Comparison of ENCODE assay signal across 12 cellular contexts in the genomic region with DNA sequence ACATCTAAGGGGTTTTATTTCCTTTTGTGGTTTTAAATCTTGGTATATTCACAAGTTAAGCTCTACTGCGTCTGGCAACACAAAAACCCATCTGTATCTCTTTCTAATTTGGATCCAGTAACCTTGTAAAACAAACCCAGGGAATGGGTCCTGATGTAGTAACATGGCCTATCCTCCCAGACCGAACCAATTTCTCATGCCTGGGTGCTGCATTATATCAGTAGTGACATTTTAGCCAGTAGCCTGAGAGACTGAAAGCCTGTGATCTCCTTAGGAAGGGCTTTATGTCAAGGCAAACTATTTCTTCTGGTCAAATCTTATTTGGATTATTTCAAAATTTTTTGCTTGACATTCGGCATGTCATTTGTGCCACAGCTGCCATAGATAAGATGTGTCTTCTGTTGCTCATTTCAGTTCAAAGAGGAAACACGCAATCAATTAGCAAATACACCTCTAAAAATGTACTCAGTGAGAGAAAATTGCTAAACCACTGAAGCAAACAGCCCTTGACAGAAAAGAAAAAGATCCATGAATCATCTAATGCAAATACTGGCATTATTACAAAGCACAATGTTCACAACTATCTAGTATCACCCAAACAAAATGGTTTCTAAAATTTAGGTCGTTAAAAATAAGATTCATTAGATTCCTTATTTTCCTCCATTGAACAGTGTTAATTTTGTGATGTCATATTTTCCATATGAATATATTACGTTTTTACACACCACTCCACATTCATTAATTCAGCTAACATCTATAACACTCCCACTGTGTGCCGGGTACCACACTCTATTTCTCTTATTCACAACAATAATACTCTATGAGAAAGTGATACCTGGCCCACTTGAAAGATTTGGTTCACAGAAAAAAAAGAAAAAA. TPM values are rescaled to one million over a fixed set of nuclear protein-coding genes. Genes with fewer than 3 reads are reported as not detected.
DNase-seq lines count a peak whose midpoint lies in the region; ATAC-seq, FAIRE-seq and TF ChIP-seq lines count a peak whose summit lies in the region.
"Had no signal": no experiment of that assay in that cellular context is flagged by ENCODE, and none has a peak within 500 bp of the region (broad histone marks: within the 10 kb centered on the region; RNA-seq: fewer than 3 reads in every experiment).

No MANE protein-coding gene starts in this region.

- H3K36me3 ChIP-seq in adipocyte (ENCODE audit: control insufficient read depth, insufficient read depth, low read length, severe bottlenecking) (no peaks in the 10 kb centered on the region), lower lobe of right lung (no peaks in the 10 kb centered on the region)

- peak overlapping the region; percentile 18 for H3K4me3 ChIP-seq in adipocyte (ENCODE audit: low read length)
- H3K4me3 ChIP-seq in lower lobe of right lung: no peak overlapping the region

- no peak overlapping the region for H3K9ac ChIP-seq in adipocyte (ENCODE audit: low read length)

- no peak for ATAC-seq in lower lobe of right lung
- ATAC-seq: naive thymus-derived CD4-positive, alpha-beta T cell had no signal

- no peak for FAIRE-seq in frontal cortex (lab: Jason Lieb, UNC)

- H3K27ac ChIP-seq in lower lobe of right lung: peak overlapping the region; percentile 12

- H3K27me3 ChIP-seq in adipocyte (replicated peaks; ENCODE audit: control insufficient read depth, insufficient read depth, low read length) (no peaks in the 10 kb centered on the region), lower lobe of right lung (ENCODE audit: low read depth) (no peaks in the 10 kb centered on the region)

- TF ChIP-seq CTCF in lower lobe of right lung (IDR thresholded peaks at IDR 0.05): no peak

- intact Hi-C loops in lower lobe of right lung (cut with DNase I): no loop called here

- H3K4me1 ChIP-seq in adipocyte (ENCODE audit: control insufficient read depth, insufficient read depth, low read length): peaks cover 49% of the 10 kb centered on the region
- peaks cover 82% of the 10 kb centered on the region for H3K4me1 ChIP-seq in lower lobe of right lung

- DNase-seq in AML-193 (lab: John Stamatoyannopoulos, UW) (peak; percentile 19 to 48), HT1080 (ENCODE audit: low read depth) (peak; percentile 17), adipocyte (ENCODE audit: low read depth) (peak; percentile 44), lower lobe of right lung (no peak), hypothalamus (lab: John Stamatoyannopoulos, UW) (no peak), NCI-H1694 treated with DMSO at 0.1 percent for 48 hours (lab: John Stamatoyannopoulos, UW) (no peak), frontal cortex (ENCODE audit: low spot score in 2 of 2) (no peak), GM03348 (ENCODE audit: low spot score) (no peak)
- DNase-seq: DMS153; naive thymus-derived CD4-positive, alpha-beta T cell; NCI-H1105; T-helper 2 cell had no signal

- H3K9me3 ChIP-seq in adipocyte (ENCODE audit: control insufficient read depth, low read length) (no peaks in the 10 kb centered on the region), lower lobe of right lung (no peaks in the 10 kb centered on the region)

RNA-seq across cellular contexts. Expression of a gene that starts 4.0 kb away (rescaled TPM):
- 107 and 118 TPM in 2 replicates for total RNA-seq in HT1080 (2014; rRNA removed; shearing (Covaris generic))
- 151 and 169 TPM in 2 replicates for polyA plus RNA-seq in HT1080 (2015; cell fraction: cytosol; rRNA removed)
- 177 and 197 TPM in 2 replicates for polyA plus RNA-seq in HT1080 (2015; cell fraction: nucleus; rRNA removed)
- total RNA-seq in lower lobe of right lung (138 TPM), frontal cortex (106 TPM)

RNA-seq across cellular contexts. Expression of a gene that starts 55.0 kb away (rescaled TPM):
- 51.6 and 69.2 TPM in 2 replicates for total RNA-seq in HT1080 (2014; rRNA removed; shearing (Covaris generic))
- 81.9 and 86.1 TPM in 2 replicates for polyA plus RNA-seq in HT1080 (2015; cell fraction: cytosol; rRNA removed)
- 72.1 and 73.0 TPM in 2 replicates for polyA plus RNA-seq in HT1080 (2015; cell fraction: nucleus; rRNA removed)
- total RNA-seq in lower lobe of right lung: 55.0 TPM
- total RNA-seq in frontal cortex: 24.9 TPM
- polyA plus RNA-seq: naive thymus-derived CD4-positive, alpha-beta T cell had no signal

Comparison
In these comparisons a context has a peak if more than half of its experiments do, and no peak if none do; other contexts are left out.
1. DNase-seq: peak in AML-193 (2 of 2), HT1080 (single experiment) and adipocyte (single experiment); none in lower lobe of right lung (single experiment), hypothalamus (0 of 51), NCI-H1694 treated with DMSO at 0.1 percent for 48 hours (single experiment), frontal cortex (0 of 2) and GM03348 (single experiment).